Comparison of ENCODE assay signal across 23 cellular contexts in genomic region chr3:130411310-130411709, GRCh38.
"Had no signal": no experiment of that assay in that cellular context is flagged by ENCODE, and none has a peak within 500 bp of the region (broad histone marks: within the 10 kb centered on the region; RNA-seq: fewer than 3 reads in every experiment).

No MANE protein-coding gene starts in this region.

- H3K36me3 ChIP-seq: gastrocnemius medialis, left lung, neural progenitor cell, right lobe of liver, stomach, tibial artery had no signal

- DNase-seq: effector memory CD8-positive, alpha-beta T cell; foreskin fibroblast; gastrocnemius medialis; head of caudate nucleus; left lung; mesendoderm; naive thymus-derived CD4-positive, alpha-beta T cell; right lobe of liver; stimulated activated CD4-positive, alpha-beta T cell treated with anti-CD3 and anti-CD28 coated beads, Interleukin-2, amount 100 ng/mL, for 24 hours; stimulated activated CD4-positive, alpha-beta T cell treated with anti-CD3 and anti-CD28 coated beads, Interleukin-4, amount 100 ng/mL, for 24 hours; stimulated activated naive CD4-positive, alpha-beta T cell treated with Interleukin-2 at 50 U/mL for 16 hours; stomach; substantia nigra; testis; tibial artery had no signal

- H3K36me3 Mint-ChIP-seq: naive thymus-derived CD4-positive, alpha-beta T cell; stimulated activated effector memory CD8-positive, alpha-beta T cell treated with anti-CD3 and anti-CD28 coated beads, Interleukin-12 subunit alpha, Interleukin-12 subunit beta, amount 100 ng/mL, for 72 hours; type B pancreatic cell had no signal

- H3K4me2 ChIP-seq: neural progenitor cell, smooth muscle cell had no signal

- H2AFZ ChIP-seq: neural progenitor cell, parathyroid adenoma had no signal

- H3K4me1 ChIP-seq: gastrocnemius medialis, left lung, parathyroid adenoma, right lobe of liver, stomach, testis, tibial artery had no signal

- H3K79me2 ChIP-seq: parathyroid adenoma had no signal

- H3K4me1 Mint-ChIP-seq: naive thymus-derived CD4-positive, alpha-beta T cell; stimulated activated effector memory CD8-positive, alpha-beta T cell treated with anti-CD3 and anti-CD28 coated beads, Interleukin-12 subunit alpha, Interleukin-12 subunit beta, amount 100 ng/mL, for 72 hours had no signal

- H3K27me3 ChIP-seq: gastrocnemius medialis, left lung, neural progenitor cell, right lobe of liver, stomach, testis, tibial artery had no signal

- ATAC-seq: effector memory CD8-positive, alpha-beta T cell; gastrocnemius medialis; left lung; naive thymus-derived CD4-positive, alpha-beta T cell; right lobe of liver; stimulated activated effector memory CD8-positive, alpha-beta T cell treated with anti-CD3 and anti-CD28 coated beads, Interleukin-12 subunit alpha, Interleukin-12 subunit beta, amount 100 ng/mL, for 72 hours had no signal

- H3K27ac ChIP-seq: coronary artery, gastrocnemius medialis, left lung, neural progenitor cell, parathyroid adenoma, right lobe of liver, stomach, testis, tibial artery had no signal

- H3K4me3 ChIP-seq: coronary artery, gastrocnemius medialis, left lung, neural progenitor cell, right lobe of liver, smooth muscle cell, stomach, testis, tibial artery had no signal

- H3K4me3 Mint-ChIP-seq: effector memory CD8-positive, alpha-beta T cell; naive thymus-derived CD4-positive, alpha-beta T cell; nephron; neural progenitor cell; stimulated activated effector memory CD8-positive, alpha-beta T cell treated with anti-CD3 and anti-CD28 coated beads, Interleukin-12 subunit alpha, Interleukin-12 subunit beta, amount 100 ng/mL, for 72 hours; type B pancreatic cell had no signal

- H3K27ac Mint-ChIP-seq: effector memory CD8-positive, alpha-beta T cell; naive thymus-derived CD4-positive, alpha-beta T cell; neural progenitor cell; progenitor cell of endocrine pancreas; stimulated activated effector memory CD8-positive, alpha-beta T cell treated with anti-CD3 and anti-CD28 coated beads, Interleukin-12 subunit alpha, Interleukin-12 subunit beta, amount 100 ng/mL, for 72 hours; type B pancreatic cell had no signal

- H3K27me3 Mint-ChIP-seq: progenitor cell of endocrine pancreas had no signal
